Comparison of ENCODE assay signal across 9 cellular contexts in the genomic region with DNA sequence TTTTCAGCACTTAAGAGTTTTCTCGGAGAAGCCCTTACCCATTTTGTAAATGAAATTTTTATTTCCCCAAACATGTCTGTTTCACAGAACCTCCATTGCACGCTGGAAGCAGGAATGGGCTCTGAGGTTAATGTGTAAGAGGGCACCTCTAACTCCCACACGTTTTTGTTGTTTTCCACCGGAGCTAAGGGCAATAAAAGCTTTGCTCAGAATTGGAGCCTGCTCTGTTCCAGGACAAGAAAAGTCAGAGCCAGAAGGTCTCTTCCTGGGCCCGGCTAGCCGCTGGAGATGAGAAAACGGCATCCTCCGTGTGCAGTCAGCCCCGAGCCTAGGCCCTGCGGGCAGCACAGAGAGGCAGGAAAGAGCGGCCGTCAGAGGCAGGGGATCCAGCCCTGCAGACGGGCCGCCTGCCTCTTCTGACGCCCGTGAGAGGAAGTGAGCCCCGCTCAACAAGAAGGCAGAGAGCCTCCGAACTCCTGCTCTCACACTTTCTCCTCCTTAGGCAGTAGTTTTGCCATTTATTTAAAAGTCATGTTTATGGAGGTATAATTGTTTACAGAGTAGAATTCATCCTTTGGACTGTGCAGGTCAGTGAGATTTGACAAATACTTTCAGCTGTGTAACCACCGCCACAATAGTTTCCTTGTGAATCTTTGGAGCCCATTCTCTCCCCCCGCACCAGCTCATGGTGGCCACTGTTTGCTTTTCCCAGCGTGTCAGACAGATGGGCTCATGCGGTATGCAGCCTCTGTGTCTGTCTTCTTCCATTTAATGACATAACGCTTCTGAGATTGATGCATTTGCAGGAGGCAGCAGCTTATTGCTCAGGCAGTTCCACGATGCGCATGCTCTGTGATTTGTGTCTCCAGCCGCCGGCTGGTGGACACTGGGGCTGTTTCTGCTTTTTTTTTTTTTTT.
A peak's percentile ranks its signal among the peaks of the same experiment; 100 is the strongest.
DNase-seq lines count a peak whose midpoint lies in the region; ATAC-seq, FAIRE-seq and TF ChIP-seq lines count a peak whose summit lies in the region.
"Had no signal": no experiment of that assay in that cellular context is flagged by ENCODE, and none has a peak within 500 bp of the region (broad histone marks: within the 10 kb centered on the region; RNA-seq: fewer than 3 reads in every experiment).

No MANE protein-coding gene starts in this region.

- H3K27me3 ChIP-seq in pancreas, result no peaks in the 10 kb centered on the region
- peaks cover 4% of the 10 kb centered on the region; the same call in 1 of the 2 replicates for H3K27me3 ChIP-seq in MM.1S (replicated peaks; ENCODE audit: insufficient read depth, low read length)

- peak overlapping the region; percentile 32 to 85 (median 62) for H3K27ac ChIP-seq in pancreas
- no peak overlapping the region for H3K27ac ChIP-seq in MM.1S (ENCODE audit: low read length)

- H3K36me3 ChIP-seq in pancreas, result no peaks in the 10 kb centered on the region
- H3K36me3 ChIP-seq in MM.1S (replicated peaks; ENCODE audit: insufficient read depth, low read length), result no peaks in the 10 kb centered on the region

- 12 to 14% methylated on average over 27 of the region's 27 CpGs for WGBS in pancreas, 2 donors

- H3K9ac ChIP-seq in MM.1S (ENCODE audit: low read length), result no peak overlapping the region

- H3K4me2 ChIP-seq in MM.1S (ENCODE audit: low read depth, low read length), result no peak overlapping the region

- no peak for TF ChIP-seq CTCF in pancreas (IDR thresholded peaks at IDR 0.05)
- TF ChIP-seq CTCF in MM.1S (IDR thresholded peaks at IDR 0.05; ENCODE audit: low read length), result no peak

- H3K79me2 ChIP-seq in MM.1S (ENCODE audit: low read length), result no peaks in the 10 kb centered on the region

- no peaks in the 10 kb centered on the region for H4K20me1 ChIP-seq in MM.1S (ENCODE audit: insufficient read depth, low read length)

- no peak overlapping the region for H2AFZ ChIP-seq in MM.1S (ENCODE audit: low read length)

- H3K4me3 ChIP-seq in pancreas (peak overlapping the region in 2 of 4 donors; percentile 7 to 33), MM.1S (ENCODE audit: low read length) (no peak overlapping the region)

- no peaks in the 10 kb centered on the region for H3K4me1 ChIP-seq in pancreas
- H3K4me1 ChIP-seq in MM.1S (ENCODE audit: low read length), result no peaks in the 10 kb centered on the region

- peak; percentile 65 for DNase-seq in DMS153 treated with DMSO at 0.1 percent for 48 hours (lab: John Stamatoyannopoulos, UW; ENCODE audit: unreplicated experiment)
- DNase-seq in NCI-H748 treated with DMSO at 0.1 percent for 48 hours (lab: John Stamatoyannopoulos, UW), result peak; percentile 91
- peak; percentile 14 for DNase-seq in fibroblast of the conjunctiva (ENCODE audit: low read depth)
- DNase-seq in pancreas, result peak in 5 of 6 donors; percentile 57 to 70 (median 67)
- no peak for DNase-seq in NAMALWA (ENCODE audit: low spot score)
- DNase-seq in MM.1S, result no peak
- DNase-seq in NCI-H2029 (lab: John Stamatoyannopoulos, UW), result no peak

- H3F3A ChIP-seq in MM.1S (ENCODE audit: insufficient read depth, low read length), result no peaks in the 10 kb centered on the region

- no peak for FAIRE-seq in pancreas (lab: Jason Lieb, UNC)
- FAIRE-seq: G401.6 had no signal

- H3K9me3 ChIP-seq in pancreas, result no peaks in the 10 kb centered on the region
- H3K9me3 ChIP-seq in MM.1S (replicated peaks; ENCODE audit: insufficient read depth, low read length), result no peaks in the 10 kb centered on the region

- intact Hi-C loops in pancreas (cut with DNase I), result no loop called here

- no peaks in the 10 kb centered on the region for H3K9me2 ChIP-seq in MM.1S (replicated peaks; ENCODE audit: insufficient read depth, low read length)

- ATAC-seq in pancreas, result peak; percentile 83 to 91 (median 88)
- ATAC-seq in HG03342 (IDR thresholded peaks at IDR 0.05; ENCODE audit: unreplicated experiment), result no peak

Comparison
In these comparisons a context has a peak if more than half of its experiments do, and no peak if none do; other contexts are left out.
1. DNase-seq: peak in DMS153 treated with DMSO at 0.1 percent for 48 hours (single experiment), NCI-H748 treated with DMSO at 0.1 percent for 48 hours (single experiment), fibroblast of the conjunctiva (single experiment) and pancreas (5 of 6); none in NAMALWA (single experiment), MM.1S (single experiment) and NCI-H2029 (single experiment).